1 cellular context compared by ENCODE assay signal in the genomic region with DNA sequence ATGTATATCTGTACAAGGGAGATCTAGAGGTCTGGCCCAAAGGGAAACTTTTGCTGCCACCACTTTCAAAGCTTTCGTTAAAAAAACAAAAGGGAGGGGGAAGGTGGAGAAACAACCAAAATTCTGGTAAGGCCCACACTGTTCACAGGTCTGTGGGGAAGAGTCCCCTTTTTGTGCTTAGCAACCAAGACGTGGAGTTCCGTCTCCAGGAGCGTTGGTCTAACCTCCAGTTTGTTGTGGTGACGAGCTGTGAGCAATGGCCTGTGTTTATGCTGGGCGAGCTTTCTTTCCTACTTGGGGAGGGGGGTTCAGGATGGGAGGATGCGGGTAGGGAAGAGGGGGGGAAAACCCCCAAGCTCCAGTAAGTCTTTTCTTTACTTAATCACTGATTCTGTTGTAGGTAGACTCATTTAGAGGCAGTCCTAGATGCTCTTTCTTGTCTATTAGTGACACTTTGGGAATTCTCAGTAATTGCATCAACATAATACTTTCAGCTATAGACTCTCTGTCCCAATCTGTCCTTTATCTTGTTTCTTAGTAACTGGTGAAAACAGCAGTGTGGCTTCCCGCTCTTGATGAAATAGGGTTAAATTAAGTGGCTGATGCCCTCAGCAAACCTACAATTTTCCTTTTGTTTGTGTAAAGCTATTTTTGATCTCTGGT.
A peak's percentile ranks its signal among the peaks of the same experiment; 100 is the strongest.
TF ChIP-seq lines count a peak whose summit lies in the region.

No MANE protein-coding gene starts in this region.

TF ChIP-seq in GM12878, 131 proteins besides CTCF, POLR2A, EP300 and RAD21 (continues in another document):
- TF ChIP-seq, protein P1, sequence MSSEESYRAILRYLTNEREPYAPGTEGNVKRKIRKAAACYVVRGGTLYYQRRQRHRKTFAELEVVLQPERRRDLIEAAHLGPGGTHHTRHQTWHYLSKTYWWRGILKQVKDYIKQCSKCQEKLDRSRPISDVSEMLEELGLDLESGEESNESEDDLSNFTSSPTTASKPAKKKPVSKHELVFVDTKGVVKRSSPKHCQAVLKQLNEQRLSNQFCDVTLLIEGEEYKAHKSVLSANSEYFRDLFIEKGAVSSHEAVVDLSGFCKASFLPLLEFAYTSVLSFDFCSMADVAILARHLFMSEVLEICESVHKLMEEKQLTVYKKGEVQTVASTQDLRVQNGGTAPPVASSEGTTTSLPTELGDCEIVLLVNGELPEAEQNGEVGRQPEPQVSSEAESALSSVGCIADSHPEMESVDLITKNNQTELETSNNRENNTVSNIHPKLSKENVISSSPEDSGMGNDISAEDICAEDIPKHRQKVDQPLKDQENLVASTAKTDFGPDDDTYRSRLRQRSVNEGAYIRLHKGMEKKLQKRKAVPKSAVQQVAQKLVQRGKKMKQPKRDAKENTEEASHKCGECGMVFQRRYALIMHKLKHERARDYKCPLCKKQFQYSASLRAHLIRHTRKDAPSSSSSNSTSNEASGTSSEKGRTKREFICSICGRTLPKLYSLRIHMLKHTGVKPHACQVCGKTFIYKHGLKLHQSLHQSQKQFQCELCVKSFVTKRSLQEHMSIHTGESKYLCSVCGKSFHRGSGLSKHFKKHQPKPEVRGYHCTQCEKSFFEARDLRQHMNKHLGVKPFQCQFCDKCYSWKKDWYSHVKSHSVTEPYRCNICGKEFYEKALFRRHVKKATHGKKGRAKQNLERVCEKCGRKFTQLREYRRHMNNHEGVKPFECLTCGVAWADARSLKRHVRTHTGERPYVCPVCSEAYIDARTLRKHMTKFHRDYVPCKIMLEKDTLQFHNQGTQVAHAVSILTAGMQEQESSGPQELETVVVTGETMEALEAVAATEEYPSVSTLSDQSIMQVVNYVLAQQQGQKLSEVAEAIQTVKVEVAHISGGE (CRISPR knock-in tag; IDR thresholded peaks at IDR 0.05) = no peak
- TF ChIP-seq HDAC2 (IDR thresholded peaks at IDR 0.05) (no peak), PAX8 (IDR thresholded peaks at IDR 0.05) (no peak), JUNB (IDR thresholded peaks at IDR 0.05) (no peak), STAT3 (IDR thresholded peaks at IDR 0.05; ENCODE audit: low read depth, low read length) (0 out of 2 replicates have a peak, but pooled peaks have one; percentile 54), CHD1 (IDR thresholded peaks at IDR 0.05; ENCODE audit: low read depth, low read length) (no peak; the same call in 1 of the 2 replicates), NR2C1 (IDR thresholded peaks at IDR 0.05) (no peak), RFX5 (IDR thresholded peaks at IDR 0.05; ENCODE audit: low read depth, low read length) (0 out of 2 replicates have a peak, but pooled peaks have one; percentile 58), FOXK2 (IDR thresholded peaks at IDR 0.05) (no peak; the same call in 1 of the 2 replicates), RBBP5 (conservative IDR thresholded peaks at IDR 0.05) (no peak), ESRRA (IDR thresholded peaks at IDR 0.05; ENCODE audit: low read length) (no peak), SMARCA5 (IDR thresholded peaks at IDR 0.05) (no peak), CEBPB (IDR thresholded peaks at IDR 0.05; ENCODE audit: borderline replicate concordance in 1 of 2, low read depth in 2 of 2, low read length in 2 of 2) (no peak), MYB (IDR thresholded peaks at IDR 0.05; ENCODE audit: borderline replicate concordance, low read depth, low read length) (no peak), POLR2AphosphoS5 (IDR thresholded peaks at IDR 0.05; ENCODE audit: low read length) (0 out of 2 replicates have a peak, but pooled peaks have one; percentile 3), BMI1 (IDR thresholded peaks at IDR 0.05; ENCODE audit: borderline replicate concordance) (0 out of 2 replicates have a peak, but pooled peaks have one; percentile 29), EZH2 (IDR thresholded peaks at IDR 0.05; ENCODE audit: borderline replicate concordance, control insufficient read depth, low read depth, low read length) (no peak), SMAD1 (IDR thresholded peaks at IDR 0.05; ENCODE audit: low read depth, partially characterized antibody) (no peak), RUNX3 (IDR thresholded peaks at IDR 0.05; ENCODE audit: low read length) (0 out of 2 replicates have a peak, but pooled peaks have one; percentile 23), CBX3 (IDR thresholded peaks at IDR 0.05; ENCODE audit: borderline replicate concordance, low read depth) (no peak), SIN3A (IDR thresholded peaks at IDR 0.05; ENCODE audit: low read depth, low read length) (peak; percentile 58; the same call in 1 of the 2 replicates), ZNF24 (IDR thresholded peaks at IDR 0.05) (no peak), CBX5 (IDR thresholded peaks at IDR 0.05; ENCODE audit: low read depth) (no peak), TARDBP (IDR thresholded peaks at IDR 0.05; ENCODE audit: borderline replicate concordance) (no peak), NFIC (IDR thresholded peaks at IDR 0.05; ENCODE audit: low read depth, low read length) (no peak), SPI1 (IDR thresholded peaks at IDR 0.05; ENCODE audit: borderline replicate concordance, insufficient read depth, low read depth, low read length) (no peak), ZBED1 (IDR thresholded peaks at IDR 0.05; ENCODE audit: borderline replicate concordance) (no peak), HDGF (IDR thresholded peaks at IDR 0.05) (no peak), BCL11A (IDR thresholded peaks at IDR 0.05; ENCODE audit: low read depth, low read length) (no peak), YY1 (IDR thresholded peaks at IDR 0.05; ENCODE audit: low read depth, low read length) (no peak)
- TF ChIP-seq, protein P2, sequence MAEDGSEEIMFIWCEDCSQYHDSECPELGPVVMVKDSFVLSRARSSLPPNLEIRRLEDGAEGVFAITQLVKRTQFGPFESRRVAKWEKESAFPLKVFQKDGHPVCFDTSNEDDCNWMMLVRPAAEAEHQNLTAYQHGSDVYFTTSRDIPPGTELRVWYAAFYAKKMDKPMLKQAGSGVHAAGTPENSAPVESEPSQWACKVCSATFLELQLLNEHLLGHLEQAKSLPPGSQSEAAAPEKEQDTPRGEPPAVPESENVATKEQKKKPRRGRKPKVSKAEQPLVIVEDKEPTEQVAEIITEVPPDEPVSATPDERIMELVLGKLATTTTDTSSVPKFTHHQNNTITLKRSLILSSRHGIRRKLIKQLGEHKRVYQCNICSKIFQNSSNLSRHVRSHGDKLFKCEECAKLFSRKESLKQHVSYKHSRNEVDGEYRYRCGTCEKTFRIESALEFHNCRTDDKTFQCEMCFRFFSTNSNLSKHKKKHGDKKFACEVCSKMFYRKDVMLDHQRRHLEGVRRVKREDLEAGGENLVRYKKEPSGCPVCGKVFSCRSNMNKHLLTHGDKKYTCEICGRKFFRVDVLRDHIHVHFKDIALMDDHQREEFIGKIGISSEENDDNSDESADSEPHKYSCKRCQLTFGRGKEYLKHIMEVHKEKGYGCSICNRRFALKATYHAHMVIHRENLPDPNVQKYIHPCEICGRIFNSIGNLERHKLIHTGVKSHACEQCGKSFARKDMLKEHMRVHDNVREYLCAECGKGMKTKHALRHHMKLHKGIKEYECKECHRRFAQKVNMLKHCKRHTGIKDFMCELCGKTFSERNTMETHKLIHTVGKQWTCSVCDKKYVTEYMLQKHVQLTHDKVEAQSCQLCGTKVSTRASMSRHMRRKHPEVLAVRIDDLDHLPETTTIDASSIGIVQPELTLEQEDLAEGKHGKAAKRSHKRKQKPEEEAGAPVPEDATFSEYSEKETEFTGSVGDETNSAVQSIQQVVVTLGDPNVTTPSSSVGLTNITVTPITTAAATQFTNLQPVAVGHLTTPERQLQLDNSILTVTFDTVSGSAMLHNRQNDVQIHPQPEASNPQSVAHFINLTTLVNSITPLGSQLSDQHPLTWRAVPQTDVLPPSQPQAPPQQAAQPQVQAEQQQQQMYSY (CRISPR knock-in tag; IDR thresholded peaks at IDR 0.05) = no peak
- TF ChIP-seq, protein P3, sequence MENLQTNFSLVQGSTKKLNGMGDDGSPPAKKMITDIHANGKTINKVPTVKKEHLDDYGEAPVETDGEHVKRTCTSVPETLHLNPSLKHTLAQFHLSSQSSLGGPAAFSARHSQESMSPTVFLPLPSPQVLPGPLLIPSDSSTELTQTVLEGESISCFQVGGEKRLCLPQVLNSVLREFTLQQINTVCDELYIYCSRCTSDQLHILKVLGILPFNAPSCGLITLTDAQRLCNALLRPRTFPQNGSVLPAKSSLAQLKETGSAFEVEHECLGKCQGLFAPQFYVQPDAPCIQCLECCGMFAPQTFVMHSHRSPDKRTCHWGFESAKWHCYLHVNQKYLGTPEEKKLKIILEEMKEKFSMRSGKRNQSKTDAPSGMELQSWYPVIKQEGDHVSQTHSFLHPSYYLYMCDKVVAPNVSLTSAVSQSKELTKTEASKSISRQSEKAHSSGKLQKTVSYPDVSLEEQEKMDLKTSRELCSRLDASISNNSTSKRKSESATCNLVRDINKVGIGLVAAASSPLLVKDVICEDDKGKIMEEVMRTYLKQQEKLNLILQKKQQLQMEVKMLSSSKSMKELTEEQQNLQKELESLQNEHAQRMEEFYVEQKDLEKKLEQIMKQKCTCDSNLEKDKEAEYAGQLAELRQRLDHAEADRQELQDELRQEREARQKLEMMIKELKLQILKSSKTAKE (IDR thresholded peaks at IDR 0.05; ENCODE audit: low read depth, poor library complexity, severe bottlenecking) = no peak
- TF ChIP-seq, protein P4, sequence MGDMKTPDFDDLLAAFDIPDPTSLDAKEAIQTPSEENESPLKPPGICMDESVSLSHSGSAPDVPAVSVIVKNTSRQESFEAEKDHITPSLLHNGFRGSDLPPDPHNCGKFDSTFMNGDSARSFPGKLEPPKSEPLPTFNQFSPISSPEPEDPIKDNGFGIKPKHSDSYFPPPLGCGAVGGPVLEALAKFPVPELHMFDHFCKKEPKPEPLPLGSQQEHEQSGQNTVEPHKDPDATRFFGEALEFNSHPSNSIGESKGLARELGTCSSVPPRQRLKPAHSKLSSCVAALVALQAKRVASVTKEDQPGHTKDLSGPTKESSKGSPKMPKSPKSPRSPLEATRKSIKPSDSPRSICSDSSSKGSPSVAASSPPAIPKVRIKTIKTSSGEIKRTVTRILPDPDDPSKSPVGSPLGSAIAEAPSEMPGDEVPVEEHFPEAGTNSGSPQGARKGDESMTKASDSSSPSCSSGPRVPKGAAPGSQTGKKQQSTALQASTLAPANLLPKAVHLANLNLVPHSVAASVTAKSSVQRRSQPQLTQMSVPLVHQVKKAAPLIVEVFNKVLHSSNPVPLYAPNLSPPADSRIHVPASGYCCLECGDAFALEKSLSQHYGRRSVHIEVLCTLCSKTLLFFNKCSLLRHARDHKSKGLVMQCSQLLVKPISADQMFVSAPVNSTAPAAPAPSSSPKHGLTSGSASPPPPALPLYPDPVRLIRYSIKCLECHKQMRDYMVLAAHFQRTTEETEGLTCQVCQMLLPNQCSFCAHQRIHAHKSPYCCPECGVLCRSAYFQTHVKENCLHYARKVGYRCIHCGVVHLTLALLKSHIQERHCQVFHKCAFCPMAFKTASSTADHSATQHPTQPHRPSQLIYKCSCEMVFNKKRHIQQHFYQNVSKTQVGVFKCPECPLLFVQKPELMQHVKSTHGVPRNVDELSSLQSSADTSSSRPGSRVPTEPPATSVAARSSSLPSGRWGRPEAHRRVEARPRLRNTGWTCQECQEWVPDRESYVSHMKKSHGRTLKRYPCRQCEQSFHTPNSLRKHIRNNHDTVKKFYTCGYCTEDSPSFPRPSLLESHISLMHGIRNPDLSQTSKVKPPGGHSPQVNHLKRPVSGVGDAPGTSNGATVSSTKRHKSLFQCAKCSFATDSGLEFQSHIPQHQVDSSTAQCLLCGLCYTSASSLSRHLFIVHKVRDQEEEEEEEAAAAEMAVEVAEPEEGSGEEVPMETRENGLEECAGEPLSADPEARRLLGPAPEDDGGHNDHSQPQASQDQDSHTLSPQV (IDR thresholded peaks at IDR 0.05) = no peak
- TF ChIP-seq, protein P5, sequence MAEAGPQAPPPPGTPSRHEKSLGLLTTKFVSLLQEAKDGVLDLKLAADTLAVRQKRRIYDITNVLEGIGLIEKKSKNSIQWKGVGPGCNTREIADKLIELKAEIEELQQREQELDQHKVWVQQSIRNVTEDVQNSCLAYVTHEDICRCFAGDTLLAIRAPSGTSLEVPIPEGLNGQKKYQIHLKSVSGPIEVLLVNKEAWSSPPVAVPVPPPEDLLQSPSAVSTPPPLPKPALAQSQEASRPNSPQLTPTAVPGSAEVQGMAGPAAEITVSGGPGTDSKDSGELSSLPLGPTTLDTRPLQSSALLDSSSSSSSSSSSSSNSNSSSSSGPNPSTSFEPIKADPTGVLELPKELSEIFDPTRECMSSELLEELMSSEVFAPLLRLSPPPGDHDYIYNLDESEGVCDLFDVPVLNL (IDR thresholded peaks at IDR 0.05; ENCODE audit: low read depth, low read length) = no peak
- TF ChIP-seq, protein P6, sequence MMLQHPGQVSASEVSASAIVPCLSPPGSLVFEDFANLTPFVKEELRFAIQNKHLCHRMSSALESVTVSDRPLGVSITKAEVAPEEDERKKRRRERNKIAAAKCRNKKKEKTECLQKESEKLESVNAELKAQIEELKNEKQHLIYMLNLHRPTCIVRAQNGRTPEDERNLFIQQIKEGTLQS (IDR thresholded peaks at IDR 0.05; ENCODE audit: borderline replicate concordance, extremely low read depth, low read depth, low read length) = no peak
- TF ChIP-seq, protein P7, sequence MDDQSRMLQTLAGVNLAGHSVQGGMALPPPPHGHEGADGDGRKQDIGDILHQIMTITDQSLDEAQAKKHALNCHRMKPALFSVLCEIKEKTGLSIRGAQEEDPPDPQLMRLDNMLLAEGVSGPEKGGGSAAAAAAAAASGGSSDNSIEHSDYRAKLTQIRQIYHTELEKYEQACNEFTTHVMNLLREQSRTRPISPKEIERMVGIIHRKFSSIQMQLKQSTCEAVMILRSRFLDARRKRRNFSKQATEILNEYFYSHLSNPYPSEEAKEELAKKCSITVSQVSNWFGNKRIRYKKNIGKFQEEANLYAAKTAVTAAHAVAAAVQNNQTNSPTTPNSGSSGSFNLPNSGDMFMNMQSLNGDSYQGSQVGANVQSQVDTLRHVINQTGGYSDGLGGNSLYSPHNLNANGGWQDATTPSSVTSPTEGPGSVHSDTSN (IDR thresholded peaks at IDR 0.05; ENCODE audit: insufficient replicate concordance, low read depth, low read length) = no peak
- TF ChIP-seq, protein P8, sequence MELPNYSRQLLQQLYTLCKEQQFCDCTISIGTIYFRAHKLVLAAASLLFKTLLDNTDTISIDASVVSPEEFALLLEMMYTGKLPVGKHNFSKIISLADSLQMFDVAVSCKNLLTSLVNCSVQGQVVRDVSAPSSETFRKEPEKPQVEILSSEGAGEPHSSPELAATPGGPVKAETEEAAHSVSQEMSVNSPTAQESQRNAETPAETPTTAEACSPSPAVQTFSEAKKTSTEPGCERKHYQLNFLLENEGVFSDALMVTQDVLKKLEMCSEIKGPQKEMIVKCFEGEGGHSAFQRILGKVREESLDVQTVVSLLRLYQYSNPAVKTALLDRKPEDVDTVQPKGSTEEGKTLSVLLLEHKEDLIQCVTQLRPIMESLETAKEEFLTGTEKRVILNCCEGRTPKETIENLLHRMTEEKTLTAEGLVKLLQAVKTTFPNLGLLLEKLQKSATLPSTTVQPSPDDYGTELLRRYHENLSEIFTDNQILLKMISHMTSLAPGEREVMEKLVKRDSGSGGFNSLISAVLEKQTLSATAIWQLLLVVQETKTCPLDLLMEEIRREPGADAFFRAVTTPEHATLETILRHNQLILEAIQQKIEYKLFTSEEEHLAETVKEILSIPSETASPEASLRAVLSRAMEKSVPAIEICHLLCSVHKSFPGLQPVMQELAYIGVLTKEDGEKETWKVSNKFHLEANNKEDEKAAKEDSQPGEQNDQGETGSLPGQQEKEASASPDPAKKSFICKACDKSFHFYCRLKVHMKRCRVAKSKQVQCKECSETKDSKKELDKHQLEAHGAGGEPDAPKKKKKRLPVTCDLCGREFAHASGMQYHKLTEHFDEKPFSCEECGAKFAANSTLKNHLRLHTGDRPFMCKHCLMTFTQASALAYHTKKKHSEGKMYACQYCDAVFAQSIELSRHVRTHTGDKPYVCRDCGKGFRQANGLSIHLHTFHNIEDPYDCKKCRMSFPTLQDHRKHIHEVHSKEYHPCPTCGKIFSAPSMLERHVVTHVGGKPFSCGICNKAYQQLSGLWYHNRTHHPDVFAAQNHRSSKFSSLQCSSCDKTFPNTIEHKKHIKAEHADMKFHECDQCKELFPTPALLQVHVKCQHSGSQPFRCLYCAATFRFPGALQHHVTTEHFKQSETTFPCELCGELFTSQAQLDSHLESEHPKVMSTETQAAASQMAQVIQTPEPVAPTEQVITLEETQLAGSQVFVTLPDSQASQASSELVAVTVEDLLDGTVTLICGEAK (IDR thresholded peaks at IDR 0.05; ENCODE audit: borderline replicate concordance) = no peak
